1 cellular context compared by ENCODE assay signal in genomic region chr7:30975257-30975899, GRCh38.
TF ChIP-seq lines count a peak whose summit lies in the region.

No MANE protein-coding gene starts in this region.

TF ChIP-seq in HepG2, 621 proteins besides CTCF, POLR2A, EP300 and RAD21 (continued from another document):
- TF ChIP-seq, protein P1, sequence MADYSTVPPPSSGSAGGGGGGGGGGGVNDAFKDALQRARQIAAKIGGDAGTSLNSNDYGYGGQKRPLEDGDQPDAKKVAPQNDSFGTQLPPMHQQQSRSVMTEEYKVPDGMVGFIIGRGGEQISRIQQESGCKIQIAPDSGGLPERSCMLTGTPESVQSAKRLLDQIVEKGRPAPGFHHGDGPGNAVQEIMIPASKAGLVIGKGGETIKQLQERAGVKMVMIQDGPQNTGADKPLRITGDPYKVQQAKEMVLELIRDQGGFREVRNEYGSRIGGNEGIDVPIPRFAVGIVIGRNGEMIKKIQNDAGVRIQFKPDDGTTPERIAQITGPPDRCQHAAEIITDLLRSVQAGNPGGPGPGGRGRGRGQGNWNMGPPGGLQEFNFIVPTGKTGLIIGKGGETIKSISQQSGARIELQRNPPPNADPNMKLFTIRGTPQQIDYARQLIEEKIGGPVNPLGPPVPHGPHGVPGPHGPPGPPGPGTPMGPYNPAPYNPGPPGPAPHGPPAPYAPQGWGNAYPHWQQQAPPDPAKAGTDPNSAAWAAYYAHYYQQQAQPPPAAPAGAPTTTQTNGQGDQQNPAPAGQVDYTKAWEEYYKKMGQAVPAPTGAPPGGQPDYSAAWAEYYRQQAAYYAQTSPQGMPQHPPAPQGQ (CRISPR knock-in tag; IDR thresholded peaks at IDR 0.05; ENCODE audit: borderline replicate concordance) = no peak
- TF ChIP-seq PTBP1 (IDR thresholded peaks at IDR 0.05; ENCODE audit: low read depth, low read length, poor library complexity, severe bottlenecking) (no peak), ZNF44 (CRISPR knock-in tag; IDR thresholded peaks at IDR 0.05) (no peak), ZNF513 (CRISPR knock-in tag; conservative IDR thresholded peaks at IDR 0.05) (no peak), TEF (CRISPR knock-in tag; IDR thresholded peaks at IDR 0.05) (no peak), NBN (conservative IDR thresholded peaks at IDR 0.05) (no peak), TBX2 (CRISPR knock-in tag; IDR thresholded peaks at IDR 0.05; ENCODE audit: borderline replicate concordance) (no peak), ZNF878 (CRISPR knock-in tag; IDR thresholded peaks at IDR 0.05) (no peak), SMARCC2 (IDR thresholded peaks at IDR 0.05) (no peak), U2AF2 (IDR thresholded peaks at IDR 0.05; ENCODE audit: low read depth, low read length) (no peak), HDAC1 (CRISPR knock-in tag; IDR thresholded peaks at IDR 0.05) (no peak), U2AF1 (optimal IDR thresholded peaks at IDR 0.05; ENCODE audit: low read depth, low read length) (no peak), ZNF180 (CRISPR knock-in tag; IDR thresholded peaks at IDR 0.05; ENCODE audit: borderline replicate concordance, low read depth) (no peak), ARHGAP35 (CRISPR knock-in tag; IDR thresholded peaks at IDR 0.05; ENCODE audit: borderline replicate concordance) (no peak), RARG (CRISPR knock-in tag; IDR thresholded peaks at IDR 0.05; ENCODE audit: low read depth) (no peak)
- TF ChIP-seq, protein P2, sequence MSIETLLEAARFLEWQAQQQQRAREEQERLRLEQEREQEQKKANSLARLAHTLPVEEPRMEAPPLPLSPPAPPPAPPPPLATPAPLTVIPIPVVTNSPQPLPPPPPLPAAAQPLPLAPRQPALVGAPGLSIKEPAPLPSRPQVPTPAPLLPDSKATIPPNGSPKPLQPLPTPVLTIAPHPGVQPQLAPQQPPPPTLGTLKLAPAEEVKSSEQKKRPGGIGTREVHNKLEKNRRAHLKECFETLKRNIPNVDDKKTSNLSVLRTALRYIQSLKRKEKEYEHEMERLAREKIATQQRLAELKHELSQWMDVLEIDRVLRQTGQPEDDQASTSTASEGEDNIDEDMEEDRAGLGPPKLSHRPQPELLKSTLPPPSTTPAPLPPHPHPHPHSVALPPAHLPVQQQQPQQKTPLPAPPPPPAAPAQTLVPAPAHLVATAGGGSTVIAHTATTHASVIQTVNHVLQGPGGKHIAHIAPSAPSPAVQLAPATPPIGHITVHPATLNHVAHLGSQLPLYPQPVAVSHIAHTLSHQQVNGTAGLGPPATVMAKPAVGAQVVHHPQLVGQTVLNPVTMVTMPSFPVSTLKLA (IDR thresholded peaks at IDR 0.05) = no peak
